In genomic region chr6:133681880-133682279, GRCh38 we compare ENCODE assay signal across 18 cellular contexts.
DNase-seq lines count a peak whose midpoint lies in the region; TF ChIP-seq lines count a peak whose summit lies in the region.
"Had no signal": no experiment of that assay in that cellular context is flagged by ENCODE, and none has a peak within 500 bp of the region (broad histone marks: within the 10 kb centered on the region; RNA-seq: fewer than 3 reads in every experiment).

No MANE protein-coding gene starts in this region.

- H3K4me2 ChIP-seq in H9 (ENCODE audit: insufficient read depth, insufficient read length, low read length) (peak overlapping the region; percentile 44), PC-9 (no peak overlapping the region), neuronal stem cell (ENCODE audit: insufficient read depth, low read length, poor library complexity, severe bottlenecking) (no peak overlapping the region)

- CTCF ChIA-PET in PC-9 (lab: Charles Lee) = no interaction called here

- H2AK5ac ChIP-seq in H9 (ENCODE audit: insufficient read length, low read length) = no peak overlapping the region
- H2AK5ac ChIP-seq in neuronal stem cell (ENCODE audit: low read depth, low read length) = no peak overlapping the region

- no peak overlapping the region for H3K18ac ChIP-seq in H9 (ENCODE audit: insufficient read length, low read depth, low read length)
- H3K18ac ChIP-seq in neuronal stem cell (ENCODE audit: low read length) = no peak overlapping the region

- H3K27me3 ChIP-seq in H9 (ENCODE audit: insufficient read depth, low read length) (no peaks in the 10 kb centered on the region), PC-9 (ENCODE audit: insufficient read depth, low read depth) (no peaks in the 10 kb centered on the region), iPS-15b (ENCODE audit: control insufficient read depth, insufficient read depth, low read length) (no peaks in the 10 kb centered on the region), neuronal stem cell (ENCODE audit: control insufficient read depth in 3 of 3, insufficient read depth in 3 of 3, low read depth in 1 of 3, low read length in 3 of 3) (no peaks in the 10 kb centered on the region), right atrium auricular region (no peaks in the 10 kb centered on the region), WERI-Rb-1 (ENCODE audit: insufficient read depth, low read depth, severe bottlenecking) (peaks cover 43% of the 10 kb centered on the region)

- H3K9me3 ChIP-seq in H9 (ENCODE audit: control insufficient read depth, low read depth, low read length) (no peaks in the 10 kb centered on the region), PC-9 (ENCODE audit: insufficient read depth, low read depth) (no peaks in the 10 kb centered on the region), iPS-15b (ENCODE audit: control insufficient read depth, insufficient read depth, low read length) (no peaks in the 10 kb centered on the region), neuronal stem cell (replicated peaks in 1 of 2; ENCODE audit: control insufficient read depth in 2 of 2, insufficient read depth in 1 of 2, low read depth in 1 of 2, low read length in 2 of 2) (no peaks in the 10 kb centered on the region), right atrium auricular region (no peaks in the 10 kb centered on the region), WERI-Rb-1 (ENCODE audit: severe bottlenecking) (no peaks in the 10 kb centered on the region)

- no TSS peak for BruUV-seq in PC-9 (replicated peaks; lab: Mats Ljungman, UMichigan)

- H3K56ac ChIP-seq in H9 (ENCODE audit: insufficient read length, low read depth, low read length) = no peak overlapping the region

- H4K91ac ChIP-seq in H9 (ENCODE audit: insufficient read length, low read depth, low read length) (no peak overlapping the region), neuronal stem cell (ENCODE audit: low read depth, low read length, poor library complexity) (no peak overlapping the region)

- H3F3A ChIP-seq in PC-9 (ENCODE audit: insufficient read depth, low read depth) = no peaks in the 10 kb centered on the region

- peaks cover 11% of the 10 kb centered on the region; the same call in 1 of the 2 replicates for H3K9me2 ChIP-seq in PC-9 (ENCODE audit: insufficient read depth)

- H3K9ac ChIP-seq in H9 (ENCODE audit: extremely low read depth, insufficient read length, low read length) = no peak overlapping the region
- H3K9ac ChIP-seq in iPS-15b (ENCODE audit: low read depth, low read length) = no peak overlapping the region
- H3K9ac ChIP-seq in neuronal stem cell (ENCODE audit: low read depth, low read length, poor library complexity) = no peak overlapping the region

- H2BK12ac ChIP-seq in H9 (ENCODE audit: insufficient read length, low read depth, low read length) = no peak overlapping the region
- H2BK12ac ChIP-seq in neuronal stem cell (ENCODE audit: low read length) = no peak overlapping the region

- TF ChIP-seq CTCF in H9 (conservative IDR thresholded peaks at IDR 0.05) (no peak), PC-9 (conservative IDR thresholded peaks at IDR 0.05) (no peak), right atrium auricular region (IDR thresholded peaks at IDR 0.05) (no peak), WERI-Rb-1 (IDR thresholded peaks at IDR 0.05; ENCODE audit: low read depth, low read length) (no peak)

- WGBS in H9 (ENCODE audit: extremely low coverage, insufficient read length, low lambda C conversion rate) = no CpG with 5 or more reads among the region's 2 CpGs
- no CpG with 5 or more reads among the region's 2 CpGs for WGBS in neuronal stem cell (ENCODE audit: extremely low coverage in 2 of 2, insufficient read length in 2 of 2, insufficient replicate concordance in 1 of 2), 2 donors

- H3K4me1 ChIP-seq in H9 (ENCODE audit: insufficient read depth, low read length) = peaks cover 14% of the 10 kb centered on the region; the same call in 1 of the 2 replicates
- no peaks in the 10 kb centered on the region for H3K4me1 ChIP-seq in PC-9 (replicated peaks; ENCODE audit: insufficient read depth)
- peaks cover 15% of the 10 kb centered on the region for H3K4me1 ChIP-seq in iPS-15b (ENCODE audit: control insufficient read depth, insufficient read depth, low read length)
- H3K4me1 ChIP-seq in neuronal stem cell (ENCODE audit: control insufficient read depth in 2 of 2, insufficient read depth in 1 of 2, low read depth in 1 of 2, low read length in 2 of 2) = peaks cover 0 to 5% of the 10 kb centered on the region in 2 donors
- no peaks in the 10 kb centered on the region for H3K4me1 ChIP-seq in right atrium auricular region

- H3K23me2 ChIP-seq in H9 (ENCODE audit: insufficient read length, low read depth, low read length, poor library complexity, severe bottlenecking) = no peaks in the 10 kb centered on the region

- H2AFZ ChIP-seq in H9 (ENCODE audit: low read length) = no peak overlapping the region
- 0 out of 2 replicates have a peak overlapping the region, but pooled peaks have one; percentile 31 for H2AFZ ChIP-seq in PC-9
- peak overlapping the region; percentile 44 for H2AFZ ChIP-seq in neuronal stem cell (ENCODE audit: low read length)

- H3K27ac ChIP-seq in H9 (ENCODE audit: insufficient read length, low read depth, low read length) (peak overlapping the region; percentile 89), PC-9 (no peak overlapping the region), neuronal stem cell (replicated peaks; ENCODE audit: low read length) (no peak overlapping the region), right atrium auricular region (no peak overlapping the region), WERI-Rb-1 (no peak overlapping the region)
- H3K27ac ChIP-seq: SK-N-MC had no signal

- intact Hi-C loops in PC-9 (cut with micrococcal nuclease; ENCODE audit: unreplicated experiment) = no loop called here

- no peak overlapping the region for H4K5ac ChIP-seq in H9 (ENCODE audit: insufficient read length, low read depth, low read length)

- no peak overlapping the region for H3T11ph ChIP-seq in H9 (ENCODE audit: low read length)

- H3K4me3 ChIP-seq in PC-9 (no peak overlapping the region), iPS-15b (ENCODE audit: low read depth, low read length) (peak overlapping the region; percentile 9), neuronal stem cell (ENCODE audit: low read length in 2 of 2) (no peak overlapping the region), right atrium auricular region (no peak overlapping the region), WERI-Rb-1 (ENCODE audit: low read depth, low read length) (no peak overlapping the region)
- H3K4me3 ChIP-seq: SK-N-MC had no signal

- H4K20me1 ChIP-seq in H9 (ENCODE audit: control insufficient read depth, insufficient read depth, insufficient read length) (no peaks in the 10 kb centered on the region), PC-9 (ENCODE audit: insufficient read depth) (no peaks in the 10 kb centered on the region)

- POLR2A ChIA-PET in PC-9 (lab: Charles Lee; ENCODE audit: unreplicated experiment) = no interaction called here

- H3K14ac ChIP-seq in H9 (ENCODE audit: insufficient read depth, low read length) (no peak overlapping the region), neuronal stem cell (ENCODE audit: low read length) (no peak overlapping the region)

- H3K4ac ChIP-seq in H9 (ENCODE audit: low read depth, low read length) = no peak overlapping the region
- H3K4ac ChIP-seq in neuronal stem cell (ENCODE audit: low read length) = no peak overlapping the region

- H3K9me3 Mint-ChIP-seq in H9 = peaks cover 0 to 3% of the 10 kb centered on the region in 2 experiments; a peak in 1 of 5 replicates
- H3K9me3 Mint-ChIP-seq: CD4-positive, alpha-beta T cell had no signal

- H2BK5ac ChIP-seq in H9 (ENCODE audit: insufficient read length, low read length) (no peak overlapping the region), neuronal stem cell (ENCODE audit: low read length) (no peak overlapping the region)

- peak overlapping the region; percentile 71 to 98 (median 95) for H3K27ac Mint-ChIP-seq in H9
- H3K27ac Mint-ChIP-seq: B cell; CD4-positive, alpha-beta T cell had no signal

- H3K4me1 Mint-ChIP-seq in H9 = peaks cover 33 to 36% of the 10 kb centered on the region in 2 experiments
- H3K4me1 Mint-ChIP-seq: B cell had no signal

- H3K4me3 Mint-ChIP-seq in H9 = peak overlapping the region; percentile 18 to 30; a peak in 3 of 5 replicates
- H3K4me3 Mint-ChIP-seq: B cell; CD4-positive, alpha-beta T cell had no signal

- H3K79me1 ChIP-seq in H9 (ENCODE audit: insufficient read depth, low read depth, low read length, poor library complexity, severe bottlenecking) (no peaks in the 10 kb centered on the region), neuronal stem cell (ENCODE audit: low read depth, low read length) (no peaks in the 10 kb centered on the region)

- H2BK120ac ChIP-seq in H9 (ENCODE audit: low read depth, low read length, poor library complexity, severe bottlenecking) (no peak overlapping the region), neuronal stem cell (ENCODE audit: low read depth, low read length) (no peak overlapping the region)

- peak; percentile 49 for DNase-seq in H9
- no peak for DNase-seq in PC-9
- DNase-seq in neuronal stem cell (ENCODE audit: low spot score) = no peak
- no peak for DNase-seq in right atrium auricular region (ENCODE audit: low spot score)
- no peak for DNase-seq in WERI-Rb-1
- DNase-seq in NCI-H82 (lab: John Stamatoyannopoulos, UW) = no peak
- DNase-seq: ACHN; CD4-positive, alpha-beta T cell; DND-41; GOT3; Kasumi-1; NCI-H1436; NCI-H2081; NCI-H526; PC-3 had no signal

- no peaks in the 10 kb centered on the region for H3K27me3 Mint-ChIP-seq in H9 (ENCODE audit: low read depth)
- H3K27me3 Mint-ChIP-seq: B cell; CD4-positive, alpha-beta T cell had no signal

- no peaks in the 10 kb centered on the region for H3K79me2 ChIP-seq in H9 (ENCODE audit: insufficient read depth, low read length)
- H3K79me2 ChIP-seq in PC-9 (ENCODE audit: low read depth) = no peaks in the 10 kb centered on the region

- H3K23ac ChIP-seq in H9 (ENCODE audit: insufficient read length, low read depth, low read length) = no peak overlapping the region
- no peak overlapping the region for H3K23ac ChIP-seq in neuronal stem cell (ENCODE audit: low read depth, low read length, poor library complexity)

- H4K8ac ChIP-seq in H9 (replicated peaks; ENCODE audit: insufficient read length, low read depth, low read length) (no peak overlapping the region), neuronal stem cell (ENCODE audit: low read depth, low read length) (no peak overlapping the region)

- H2BK15ac ChIP-seq in H9 (ENCODE audit: low read depth, low read length) (no peak overlapping the region), neuronal stem cell (ENCODE audit: low read length) (no peak overlapping the region)

- peaks cover 0 to 3% (median 0%) of the 10 kb centered on the region in 3 experiments; a peak in 2 of 7 replicates for H3K36me3 Mint-ChIP-seq in H9 (ENCODE audit: insufficient read depth in 1 of 3, low read depth in 3 of 3)

- H2BK20ac ChIP-seq in H9 (ENCODE audit: low read depth, low read length, poor library complexity, severe bottlenecking) = no peak overlapping the region

- H3K36me3 ChIP-seq in PC-9 (ENCODE audit: low read depth) (no peaks in the 10 kb centered on the region), iPS-15b (ENCODE audit: control insufficient read depth, insufficient read depth, low read length) (no peaks in the 10 kb centered on the region), neuronal stem cell (replicated peaks in 1 of 2; ENCODE audit: control insufficient read depth in 2 of 2, insufficient read depth in 2 of 2, low read length in 2 of 2) (no peaks in the 10 kb centered on the region), right atrium auricular region (no peaks in the 10 kb centered on the region), WERI-Rb-1 (no peaks in the 10 kb centered on the region)
